ENCODE assay signal across 8 cellular contexts in the genomic region with DNA sequence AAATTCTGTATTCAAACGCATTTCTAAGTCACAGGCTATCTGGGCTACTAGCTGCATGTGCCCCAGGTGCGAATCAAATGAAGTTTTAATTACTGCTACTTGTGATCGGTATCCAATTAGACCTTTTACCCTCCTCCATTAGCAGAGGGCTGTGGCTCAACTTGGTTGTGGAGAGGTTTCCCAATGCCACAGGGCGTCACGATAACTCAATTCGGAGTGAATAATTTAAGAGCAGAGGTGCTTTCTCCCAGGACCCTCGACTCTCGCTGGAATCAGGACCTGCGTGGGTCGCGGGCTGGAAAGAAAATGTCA. TPM values are rescaled to one million over a fixed set of nuclear protein-coding genes. Genes with fewer than 3 reads are reported as not detected.
DNase-seq lines count a peak whose midpoint lies in the region; ATAC-seq, FAIRE-seq and TF ChIP-seq lines count a peak whose summit lies in the region.

No MANE protein-coding gene starts in this region.

- H2AFZ ChIP-seq in Karpas-422 (ENCODE audit: low read length), result peak overlapping the region; percentile 72

- WGBS in mesodermal cell (ENCODE audit: insufficient coverage in 2 of 2), 2 experiments, result 0 to 3% methylated on average over 8 to 9 of the region's 11 CpGs

- H3K9me3 ChIP-seq in Karpas-422 (ENCODE audit: low read length), result no peaks in the 10 kb centered on the region
- no peaks in the 10 kb centered on the region for H3K9me3 ChIP-seq in mesodermal cell (ENCODE audit: control insufficient read depth, low read length)
- no peaks in the 10 kb centered on the region for H3K9me3 ChIP-seq in vagina

- peak overlapping the region; percentile 82 for H3K4me2 ChIP-seq in Karpas-422 (ENCODE audit: low read depth, low read length, poor library complexity, severe bottlenecking)

- H3K27me3 ChIP-seq in Karpas-422 (ENCODE audit: low read length) (no peaks in the 10 kb centered on the region), bronchial epithelial cell (ENCODE audit: control insufficient read depth, insufficient read depth, low read length) (no peaks in the 10 kb centered on the region), vagina (no peaks in the 10 kb centered on the region)

- peak overlapping the region; percentile 79 for H3K9ac ChIP-seq in Karpas-422 (ENCODE audit: low read length)

- ATAC-seq in GM21723 (IDR thresholded peaks at IDR 0.05; ENCODE audit: unreplicated experiment), result peak; percentile 28

- no peaks in the 10 kb centered on the region for H4K20me1 ChIP-seq in Karpas-422 (ENCODE audit: insufficient read depth, low read depth, low read length)

- H3K4me3 ChIP-seq in GM12864 (ENCODE audit: low read depth, low read length) (peak overlapping the region; percentile 65), Karpas-422 (ENCODE audit: low read length) (peak overlapping the region; percentile 68), bronchial epithelial cell (ENCODE audit: low read depth, low read length) (peak overlapping the region; percentile 59), mesodermal cell (ENCODE audit: extremely low read depth, insufficient read depth, low read length, poor library complexity, severe bottlenecking) (peak overlapping the region; percentile 60), vagina (peak overlapping the region; percentile 62 to 65)

- H3K4me1 ChIP-seq in Karpas-422 (ENCODE audit: low read length) (peaks cover 18% of the 10 kb centered on the region), mesodermal cell (ENCODE audit: control insufficient read depth, insufficient read depth, low read length, poor library complexity, severe bottlenecking) (no peaks in the 10 kb centered on the region), vagina (peaks cover 19% of the 10 kb centered on the region)

- no peaks in the 10 kb centered on the region for H3K9me2 ChIP-seq in Karpas-422 (replicated peaks; ENCODE audit: insufficient read depth, low read length)

- no peaks in the 10 kb centered on the region for H3K79me2 ChIP-seq in Karpas-422 (ENCODE audit: low read length)

- intact Hi-C loops in vagina (cut with DNase I), result no loop called here

- no peak for TF ChIP-seq POLR2A in vagina (IDR thresholded peaks at IDR 0.05)

- H3K36me3 ChIP-seq in Karpas-422 (ENCODE audit: insufficient read depth, low read length) (no peaks in the 10 kb centered on the region), bronchial epithelial cell (ENCODE audit: control insufficient read depth, insufficient read depth, low read length) (no peaks in the 10 kb centered on the region), mesodermal cell (ENCODE audit: control insufficient read depth, insufficient read depth, low read length) (peaks cover 7% of the 10 kb centered on the region), vagina (peaks cover 0 to 5% of the 10 kb centered on the region in 2 donors)

- no peak for TF ChIP-seq CTCF in GM12864 (IDR thresholded peaks at IDR 0.05; ENCODE audit: low read depth, low read length, missing control alignments)
- TF ChIP-seq CTCF in bronchial epithelial cell (IDR thresholded peaks at IDR 0.05; ENCODE audit: insufficient read depth, low read length, severe bottlenecking), result no peak
- TF ChIP-seq CTCF in vagina (IDR thresholded peaks at IDR 0.05), result no peak

- no peak for DNase-seq in GM12864 (ENCODE audit: low read depth)
- no peak for DNase-seq in Karpas-422
- DNase-seq in bronchial epithelial cell (ENCODE audit: low read depth), result no peak
- no peak for DNase-seq in vagina (ENCODE audit: extremely low spot score in 2 of 2)
- no peak for DNase-seq in medulla oblongata (ENCODE audit: extremely low spot score)
- DNase-seq in cerebellar cortex (ENCODE audit: low spot score), result no peak

- H3K27ac ChIP-seq in Karpas-422 (ENCODE audit: low read length), result no peak overlapping the region
- peak overlapping the region; percentile 82 for H3K27ac ChIP-seq in mesodermal cell (ENCODE audit: low read depth, low read length, severe bottlenecking)
- peak overlapping the region; percentile 90 for H3K27ac ChIP-seq in vagina

- no peak for FAIRE-seq in bronchial epithelial cell (lab: Jason Lieb, UNC)

RNA-seq across cellular contexts. Expression of a gene that starts 0.6 kb away (rescaled TPM):
- 11.7 and 15.3 TPM in 2 replicates for total RNA-seq in Karpas-422 (2014; rRNA removed; shearing (Covaris generic); ENCODE audit: low replicate concordance)
- total RNA-seq in bronchial epithelial cell, result 9.0 and 14.2 TPM in 2 replicates
- polyA plus RNA-seq in mesodermal cell (2013, experiment 1 of 2), result 7.0 TPM
- polyA plus RNA-seq in mesodermal cell (2013, experiment 2 of 2), result 6.5 TPM
- 10.6 TPM for total RNA-seq in vagina
